ENCODE assay signal across 8 cellular contexts in the genomic region with DNA sequence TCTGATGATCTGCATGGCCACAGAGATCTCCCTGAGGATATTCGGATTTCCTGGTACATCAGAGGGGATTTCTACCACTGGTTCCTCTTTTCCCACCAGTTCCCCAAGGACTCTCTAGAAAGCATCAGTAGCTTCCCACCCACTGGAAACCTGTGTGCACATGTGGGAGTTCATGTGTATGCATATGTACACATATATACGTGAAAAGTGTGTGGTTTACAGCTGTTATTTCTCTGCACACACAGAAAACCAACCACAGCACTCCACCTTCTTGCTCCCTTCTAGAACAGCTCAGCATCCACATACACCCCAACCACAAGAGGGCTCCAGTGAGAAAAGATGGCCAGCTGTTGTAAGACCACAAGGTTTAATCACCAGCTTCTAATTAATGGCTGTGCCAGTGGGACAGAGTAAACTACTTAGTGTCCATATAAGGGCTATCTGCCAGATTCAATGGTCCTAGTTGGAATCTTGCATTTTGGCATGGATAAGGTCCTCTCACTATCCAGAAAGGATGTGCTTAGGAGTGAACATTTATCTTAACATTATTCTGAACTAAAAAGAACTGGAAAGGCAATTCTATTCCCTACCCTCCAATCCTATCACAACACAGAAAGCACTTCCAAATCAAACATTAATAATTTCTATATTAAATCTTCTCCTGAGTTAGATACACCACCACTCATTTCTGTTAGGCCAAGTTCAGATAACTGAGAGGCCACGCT. TPM values are rescaled to one million over a fixed set of nuclear protein-coding genes. Genes with fewer than 3 reads are reported as not detected.
DNase-seq lines count a peak whose midpoint lies in the region; ATAC-seq and TF ChIP-seq lines count a peak whose summit lies in the region.

No MANE protein-coding gene starts in this region.

- no peak overlapping the region for H3K9ac ChIP-seq in PC-3 (ENCODE audit: low read length)

- H3K9me3 Mint-ChIP-seq in activated naive CD8-positive, alpha-beta T cell treated with anti-CD3 and anti-CD28 coated beads for 36 hours, result no peaks in the 10 kb centered on the region

- H3K36me3 Mint-ChIP-seq in activated naive CD8-positive, alpha-beta T cell treated with anti-CD3 and anti-CD28 coated beads for 36 hours, result peaks cover 24% of the 10 kb centered on the region

- DNase-seq in DMS53 treated with DMSO at 0.1 percent for 48 hours (lab: John Stamatoyannopoulos, UW; ENCODE audit: unreplicated experiment), result peak; percentile 13
- DNase-seq in PC-3, result peak; percentile 70
- peak; percentile 58 for DNase-seq in activated naive CD8-positive, alpha-beta T cell treated with anti-CD3 and anti-CD28 coated beads for 36 hours
- peak; percentile 66 for DNase-seq in hepatocyte (ENCODE audit: low spot score)
- DNase-seq in stimulated activated CD4-positive, alpha-beta T cell treated with anti-CD3 and anti-CD28 coated beads, Interleukin-15, amount 100 ng/mL, for 24 hours, result peak; percentile 67
- DNase-seq in epidermal melanocyte (ENCODE audit: insufficient read length, low spot score), result no peak

- H3K36me3 ChIP-seq in PC-3 (ENCODE audit: low read depth, low read length) (peaks cover 62% of the 10 kb centered on the region), hepatocyte (replicated peaks; ENCODE audit: insufficient read depth, low read depth) (no peaks in the 10 kb centered on the region)

- TF ChIP-seq CTCF in PC-3 (conservative IDR thresholded peaks at IDR 0.05; ENCODE audit: low read depth, low read length) (peak; percentile 87), hepatocyte (IDR thresholded peaks at IDR 0.05; ENCODE audit: poor library complexity) (peak; percentile 52)

- H4K20me1 ChIP-seq in PC-3 (ENCODE audit: low read length) (no peaks in the 10 kb centered on the region), hepatocyte (ENCODE audit: insufficient read depth, poor library complexity, severe bottlenecking) (no peaks in the 10 kb centered on the region)

- H3K79me2 ChIP-seq in PC-3 (ENCODE audit: low read length) (peaks cover 9% of the 10 kb centered on the region; the same call in 1 of the 2 replicates), hepatocyte (peaks cover 39% of the 10 kb centered on the region)

- POLR2A ChIA-PET in PC-3 (lab: Charles Lee; ENCODE audit: unreplicated experiment), result no interaction called here

- no peak overlapping the region for H3K27ac ChIP-seq in PC-3 (ENCODE audit: low read length)
- H3K27ac ChIP-seq in hepatocyte, result peak overlapping the region; percentile 96

- WGBS in hepatocyte (ENCODE audit: low lambda C conversion rate, missing lambda C conversion rate), result 91% methylated on average over 3 of the region's 3 CpGs

- peaks cover 17% of the 10 kb centered on the region for H3K4me1 ChIP-seq in PC-3 (ENCODE audit: insufficient read depth, low read length)
- peaks cover 24% of the 10 kb centered on the region for H3K4me1 ChIP-seq in hepatocyte (ENCODE audit: insufficient read depth)

- H3K4me1 Mint-ChIP-seq in activated naive CD8-positive, alpha-beta T cell treated with anti-CD3 and anti-CD28 coated beads for 36 hours, result peaks cover 36% of the 10 kb centered on the region

- no TSS peak for BruUV-seq in PC-3 (replicated peaks; lab: Mats Ljungman, UMichigan)

- H3K4me3 ChIP-seq in PC-3 (ENCODE audit: low read length) (no peak overlapping the region), hepatocyte (no peak overlapping the region)

- H3K27ac Mint-ChIP-seq in activated naive CD8-positive, alpha-beta T cell treated with anti-CD3 and anti-CD28 coated beads for 36 hours, result peak overlapping the region; percentile 48

- no peaks in the 10 kb centered on the region for H3K9me2 ChIP-seq in PC-3 (replicated peaks; ENCODE audit: low read length)
- no peaks in the 10 kb centered on the region for H3K9me2 ChIP-seq in hepatocyte (replicated peaks; ENCODE audit: insufficient read depth)

- H3F3A ChIP-seq in PC-3 (ENCODE audit: low read length, unreplicated experiment), result peaks cover 5% of the 10 kb centered on the region

- no peaks in the 10 kb centered on the region for H3K9me3 ChIP-seq in PC-3 (ENCODE audit: low read length)
- no peaks in the 10 kb centered on the region for H3K9me3 ChIP-seq in hepatocyte (ENCODE audit: low read depth)

- H3K4me2 ChIP-seq in PC-3 (ENCODE audit: low read length) (no peak overlapping the region), hepatocyte (no peak overlapping the region)

- H3K27me3 ChIP-seq in PC-3 (ENCODE audit: low read length), result no peaks in the 10 kb centered on the region
- H3K27me3 ChIP-seq in hepatocyte, result no peaks in the 10 kb centered on the region

- no peak overlapping the region for H3K4me3 Mint-ChIP-seq in activated naive CD8-positive, alpha-beta T cell treated with anti-CD3 and anti-CD28 coated beads for 36 hours

- intact Hi-C loops in PC-3 (cut with micrococcal nuclease), result loop anchor here (5.0 to 10.0 kb wide), 2 partner anchors 138 to 191 kb away; no protein-coding TSS in a partner anchor

- peak; percentile 41 for ATAC-seq in HG03097 (IDR thresholded peaks at IDR 0.05; ENCODE audit: low FRiP score, unreplicated experiment)
- peak; percentile 54 for ATAC-seq in PC-3
- no peak for ATAC-seq in GM18519 (IDR thresholded peaks at IDR 0.05; ENCODE audit: low FRiP score, unreplicated experiment)

- H2AFZ ChIP-seq in PC-3 (ENCODE audit: low read length) (no peak overlapping the region), hepatocyte (no peak overlapping the region)

- CTCF ChIA-PET in PC-3 (lab: Charles Lee), result interaction anchor here (0.5 to 0.7 kb wide), 6 partner anchors 20 to 309 kb away, joined by 3 to 5 read pairs (median 3); a partner anchor contains a TSS

- H3K27me3 Mint-ChIP-seq in activated naive CD8-positive, alpha-beta T cell treated with anti-CD3 and anti-CD28 coated beads for 36 hours, result no peaks in the 10 kb centered on the region

RNA-seq across cellular contexts. Expression of a gene that starts 24.1 kb away (rescaled TPM):
- 4.7 TPM in 2 replicates for total RNA-seq in PC-3 (2014; rRNA removed)
- 1 to 10 TPM; 3.5 to 3.9 TPM for total RNA-seq in activated naive CD8-positive, alpha-beta T cell treated with anti-CD3 and anti-CD28 coated beads for 36 hours
- 0.32 and 0.47 TPM in 2 replicates for total RNA-seq in hepatocyte
- 1.5 and 2.2 TPM in 2 replicates for polyA plus RNA-seq in hepatocyte

RNA-seq across cellular contexts. Expression of a gene that starts 33.4 kb away (rescaled TPM):
- total RNA-seq in PC-3 (2014; rRNA removed) (0.40 and 0.47 TPM in 2 replicates), hepatocyte (not detected in 2 replicates)
- not detected for total RNA-seq in activated naive CD8-positive, alpha-beta T cell treated with anti-CD3 and anti-CD28 coated beads for 36 hours
- polyA plus RNA-seq in hepatocyte, result 0.19 TPM in 1 of 2 replicates, not detected in the other

RNA-seq across cellular contexts. Expression of a gene that starts 41.9 kb away (rescaled TPM):
- total RNA-seq in PC-3 (2014; rRNA removed) (not detected in 2 replicates), hepatocyte (not detected in 2 replicates)
- total RNA-seq in activated naive CD8-positive, alpha-beta T cell treated with anti-CD3 and anti-CD28 coated beads for 36 hours, result not detected
- not detected in 2 replicates for polyA plus RNA-seq in hepatocyte

RNA-seq across cellular contexts. Expression of a gene that starts 49.8 kb away (rescaled TPM):
- 25.1 and 44.5 TPM in 2 replicates for total RNA-seq in PC-3 (2014; rRNA removed)
- total RNA-seq in activated naive CD8-positive, alpha-beta T cell treated with anti-CD3 and anti-CD28 coated beads for 36 hours, result 1 to 10 TPM; 3.0 to 4.5 TPM
- total RNA-seq in hepatocyte, result 4.3 and 6.3 TPM in 2 replicates
- polyA plus RNA-seq in hepatocyte, result 20.4 and 24.8 TPM in 2 replicates
